32 cellular contexts compared by ENCODE assay signal in genomic region chr10:122643931-122644534, GRCh38. TPM values are rescaled to one million over a fixed set of nuclear protein-coding genes. Genes with fewer than 3 reads are reported as not detected.
"Had no signal": no experiment of that assay in that cellular context is flagged by ENCODE, and none has a peak within 500 bp of the region (broad histone marks: within the 10 kb centered on the region; RNA-seq: fewer than 3 reads in every experiment).

No MANE protein-coding gene starts in this region.

- H3K4me2 ChIP-seq: hepatocyte, smooth muscle cell had no signal

- ATAC-seq: foreskin keratinocyte; gastroesophageal sphincter; heart left ventricle; left lobe of liver; naive thymus-derived CD4-positive, alpha-beta T cell; pancreas; right lobe of liver; stimulated activated memory B cell treated with anti-CD40 and anti-IgM and Interleukin-4, amounts not matched to agents 10 μg/mL and 1 μg/mL and 100 μg/mL, for 72 hours; stimulated activated naive CD8-positive, alpha-beta T cell treated with anti-CD3 and anti-CD28 coated beads, Interleukin-15, Interleukin-2, amounts not matched to agents 100 U/mL and 50 U/mL, for 24 hours had no signal

- H3K36me3 Mint-ChIP-seq: memory B cell; naive thymus-derived CD4-positive, alpha-beta T cell; stimulated activated memory B cell treated with anti-CD40 and anti-IgM and Interleukin-4, amounts not matched to agents 10 μg/mL and 1 μg/mL and 100 μg/mL, for 72 hours had no signal

- H3K27me3 ChIP-seq: foreskin keratinocyte, heart left ventricle, hepatocyte, pancreas, right lobe of liver, uterus had no signal

- H3K27ac Mint-ChIP-seq: memory B cell; nephron; stimulated activated memory B cell treated with anti-CD40 and anti-IgM and Interleukin-4, amounts not matched to agents 10 μg/mL and 1 μg/mL and 100 μg/mL, for 72 hours had no signal

- H3K36me3 ChIP-seq: esophagus muscularis mucosa, gastroesophageal sphincter, heart left ventricle, pancreas, right lobe of liver, uterus had no signal

- H3K27me3 Mint-ChIP-seq: stimulated activated memory B cell treated with anti-CD40 and anti-IgM and Interleukin-4, amounts not matched to agents 10 μg/mL and 1 μg/mL and 100 μg/mL, for 72 hours had no signal

- DNase-seq: central memory CD4-positive, alpha-beta T cell; effector CD4-positive, alpha-beta T cell; foreskin keratinocyte; heart left ventricle; kidney; midbrain; naive thymus-derived CD4-positive, alpha-beta T cell; occipital lobe; pancreas; stimulated activated CD4-positive, alpha-beta T cell treated with anti-CD3 and anti-CD28 coated beads, Interleukin-4, amount 100 ng/mL, for 4 hours; stimulated activated naive CD8-positive, alpha-beta T cell treated with anti-CD3 and anti-CD28 coated beads, Interleukin-15, Interleukin-2, amounts not matched to agents 100 U/mL and 50 U/mL, for 24 hours; trophoblast cell; uterus had no signal

- H3K9me3 ChIP-seq: esophagus muscularis mucosa, gastroesophageal sphincter, heart left ventricle, pancreas, right lobe of liver, uterus had no signal

- H3K27ac ChIP-seq: dorsolateral prefrontal cortex, esophagus muscularis mucosa, foreskin keratinocyte, gastroesophageal sphincter, heart left ventricle, hepatocyte, pancreas, right lobe of liver, uterus had no signal

- H3K4me1 ChIP-seq: esophagus muscularis mucosa, foreskin keratinocyte, gastroesophageal sphincter, right lobe of liver, uterus had no signal

- H3K4me1 Mint-ChIP-seq: memory B cell; naive thymus-derived CD4-positive, alpha-beta T cell; nephron; stimulated activated memory B cell treated with anti-CD40 and anti-IgM and Interleukin-4, amounts not matched to agents 10 μg/mL and 1 μg/mL and 100 μg/mL, for 72 hours had no signal

- H3K4me3 ChIP-seq: dorsolateral prefrontal cortex, esophagus muscularis mucosa, gastroesophageal sphincter, heart left ventricle, hepatocyte, lung, pancreas, right lobe of liver, smooth muscle cell, uterus had no signal

- H3K4me3 Mint-ChIP-seq: memory B cell; naive thymus-derived CD4-positive, alpha-beta T cell; nephron; stimulated activated memory B cell treated with anti-CD40 and anti-IgM and Interleukin-4, amounts not matched to agents 10 μg/mL and 1 μg/mL and 100 μg/mL, for 72 hours had no signal

- H3K9me3 Mint-ChIP-seq: memory B cell; naive thymus-derived CD4-positive, alpha-beta T cell; nephron had no signal

RNA-seq across cellular contexts. Expression of gene C10orf120, which starts 55.6 kb away (rescaled TPM):
- total RNA-seq: cerebellum; dorsolateral prefrontal cortex; endothelial cell of umbilical vein; epithelial cell of proximal tubule; esophagus muscularis mucosa; fibroblast of lung; foreskin keratinocyte; gastroesophageal sphincter; heart left ventricle; hepatocyte; kidney; left lobe of liver; liver; lung; mucosa of gallbladder; naive thymus-derived CD4-positive, alpha-beta T cell; occipital lobe; posterior vena cava; pulmonary artery endothelial cell; right lobe of liver; smooth muscle cell; uterus had no signal
- polyA plus RNA-seq: endothelial cell of umbilical vein; fibroblast of lung; foreskin keratinocyte; heart left ventricle; hepatocyte; liver; lung; naive thymus-derived CD4-positive, alpha-beta T cell; smooth muscle cell had no signal
